In genomic region chr11:11476499-11476898, GRCh38 we compare ENCODE assay signal across 18 cellular contexts.
DNase-seq lines count a peak whose midpoint lies in the region; ATAC-seq and TF ChIP-seq lines count a peak whose summit lies in the region.
"Had no signal": no experiment of that assay in that cellular context is flagged by ENCODE, and none has a peak within 500 bp of the region (broad histone marks: within the 10 kb centered on the region; RNA-seq: fewer than 3 reads in every experiment).

No MANE protein-coding gene starts in this region.

- TF ChIP-seq CTCF in epithelial cell of esophagus (IDR thresholded peaks at IDR 0.05; ENCODE audit: insufficient read depth, low read depth, low read length, missing control alignments) (no peak), psoas muscle (IDR thresholded peaks at IDR 0.05) (no peak)

- H3K27ac ChIP-seq in psoas muscle: peak overlapping the region; percentile 7
- H3K27ac ChIP-seq: GM23248, SJCRH30 had no signal

- peaks cover 26% of the 10 kb centered on the region for H3K4me1 ChIP-seq in psoas muscle

- H3K4me3 ChIP-seq in epithelial cell of esophagus (ENCODE audit: low read length) (no peak overlapping the region), psoas muscle (no peak overlapping the region)
- H3K4me3 ChIP-seq: GM23248, K562, SJCRH30 had no signal

- DNase-seq in DMS79 treated with DMSO at 0.1 percent for 48 hours (lab: John Stamatoyannopoulos, UW) (peak; percentile 65), NCI-H146 treated with DMSO at 0.1 percent for 48 hours (lab: John Stamatoyannopoulos, UW; ENCODE audit: unreplicated experiment) (peak; percentile 42), epithelial cell of esophagus (ENCODE audit: low read depth) (peak; percentile 50), psoas muscle (no peak), NCI-H187 treated with DMSO at 0.1 percent for 48 hours (lab: John Stamatoyannopoulos, UW) (no peak), HuH-7.5 (ENCODE audit: low spot score) (no peak)
- DNase-seq: BE2C, DMS53, GM23248, H9, NCI-H1092, NCI-H1436 treated with DMSO at 0.1 percent for 48 hours, NCI-H2081, NCI-H345, NCI-H82 had no signal

- no peaks in the 10 kb centered on the region for H3K36me3 ChIP-seq in psoas muscle (ENCODE audit: insufficient read depth in 1 of 2, low read depth in 1 of 2)
- H3K36me3 ChIP-seq: BE2C, SJCRH30 had no signal

- no peaks in the 10 kb centered on the region for H3K9me3 ChIP-seq in psoas muscle
- H3K9me3 ChIP-seq: BE2C, SJCRH30 had no signal

- H3K27me3 ChIP-seq in psoas muscle (ENCODE audit: insufficient read depth in 3 of 3, low read length in 2 of 3): no peaks in the 10 kb centered on the region
- H3K27me3 ChIP-seq: BE2C, SJCRH30 had no signal

- peak; percentile 62 to 84 (median 69) for ATAC-seq in psoas muscle
- no peak for ATAC-seq in GM18505 (IDR thresholded peaks at IDR 0.05; ENCODE audit: unreplicated experiment)
- ATAC-seq: K562 had no signal

- intact Hi-C loops in psoas muscle (cut with DNase I): no loop called here

- no peak for TF ChIP-seq POLR2A in GM18505 (IDR thresholded peaks at IDR 0.05; ENCODE audit: borderline replicate concordance, extremely low read depth, insufficient read depth, insufficient read length)

- 25 to 30% (median 30%) methylated on average over 2 of the region's 2 CpGs for WGBS in psoas muscle, 3 donors

Comparison
In these comparisons a context has a peak if more than half of its experiments do, and no peak if none do; other contexts are left out.
1. DNase-seq: peak in DMS79 treated with DMSO at 0.1 percent for 48 hours (single experiment), NCI-H146 treated with DMSO at 0.1 percent for 48 hours (single experiment) and epithelial cell of esophagus (single experiment); none in psoas muscle (0 of 2), NCI-H187 treated with DMSO at 0.1 percent for 48 hours (single experiment) and HuH-7.5 (single experiment).